Comparison of ENCODE assay signal across 18 cellular contexts in genomic region chr1:3196577-3197245, GRCh38.
DNase-seq lines count a peak whose midpoint lies in the region; ATAC-seq and TF ChIP-seq lines count a peak whose summit lies in the region.
"Had no signal": no experiment of that assay in that cellular context is flagged by ENCODE, and none has a peak within 500 bp of the region (broad histone marks: within the 10 kb centered on the region; RNA-seq: fewer than 3 reads in every experiment).

No MANE protein-coding gene starts in this region.

- in situ Hi-C loops in brain microvascular endothelial cell (cut with HindIII; ENCODE audit: low pct_ligation_motif_present, low sequenced_read_pairs) = no loop called here

- TF ChIP-seq EP300 in esophagus muscularis mucosa (IDR thresholded peaks at IDR 0.05) = no peak

- no peaks in the 10 kb centered on the region for H3K27me3 ChIP-seq in esophagus muscularis mucosa
- no peaks in the 10 kb centered on the region for H3K27me3 ChIP-seq in lower lobe of right lung (ENCODE audit: low read depth)
- H3K27me3 ChIP-seq in thoracic aorta (replicated peaks; ENCODE audit: insufficient read depth) = no peaks in the 10 kb centered on the region
- H3K27me3 ChIP-seq in brain microvascular endothelial cell (replicated peaks) = no peaks in the 10 kb centered on the region

- TF ChIP-seq CTCF in esophagus muscularis mucosa (IDR thresholded peaks at IDR 0.05) = no peak
- no peak for TF ChIP-seq CTCF in lower lobe of right lung (IDR thresholded peaks at IDR 0.05)
- no peak for TF ChIP-seq CTCF in thoracic aorta (IDR thresholded peaks at IDR 0.05)
- no peak for TF ChIP-seq CTCF in brain microvascular endothelial cell (IDR thresholded peaks at IDR 0.05; ENCODE audit: low read depth, low read length, missing control alignments)

- no peaks in the 10 kb centered on the region for H3K36me3 ChIP-seq in esophagus muscularis mucosa
- no peaks in the 10 kb centered on the region for H3K36me3 ChIP-seq in lower lobe of right lung
- no peaks in the 10 kb centered on the region for H3K36me3 ChIP-seq in thoracic aorta
- no peaks in the 10 kb centered on the region for H3K36me3 ChIP-seq in brain microvascular endothelial cell (replicated peaks)

- DNase-seq in UCSD-AML1 (lab: John Stamatoyannopoulos, UW; ENCODE audit: unreplicated experiment) = peak; percentile 61
- DNase-seq in esophagus muscularis mucosa (ENCODE audit: extremely low spot score) = no peak
- DNase-seq in lower lobe of right lung = no peak
- DNase-seq in thoracic aorta (ENCODE audit: low spot score) = no peak
- no peak for DNase-seq in cerebellum (ENCODE audit: low spot score)
- no peak for DNase-seq in GOT3 (lab: John Stamatoyannopoulos, UW)
- no peak for DNase-seq in brain microvascular endothelial cell
- DNase-seq: CD8-positive, alpha-beta T cell; HCEC 1CT; IMR-90; Karpas-422; MM.1S; NCI-H1092 treated with DMSO at 0.1 percent for 48 hours; NCI-H524; SHP77; SK-N-SH had no signal

- H3K4me1 ChIP-seq in esophagus muscularis mucosa = peaks cover 0 to 18% (median 3%) of the 10 kb centered on the region in 4 donors
- no peaks in the 10 kb centered on the region for H3K4me1 ChIP-seq in lower lobe of right lung
- peaks cover 52 to 90% of the 10 kb centered on the region in 2 donors for H3K4me1 ChIP-seq in thoracic aorta (ENCODE audit: control insufficient read depth in 1 of 2, low read depth in 2 of 2)

- TF ChIP-seq POLR2A in esophagus muscularis mucosa (IDR thresholded peaks at IDR 0.05; ENCODE audit: low read depth) = no peak

- peak in 1 of 2 donors; percentile 3 for ATAC-seq in lower lobe of right lung
- no peak for ATAC-seq in thoracic aorta (ENCODE audit: insufficient number of reproducible peaks, low FRiP score, low read depth)
- ATAC-seq in HG02571 (IDR thresholded peaks at IDR 0.05; ENCODE audit: unreplicated experiment) = no peak
- ATAC-seq: CD8-positive, alpha-beta T cell; Panc1 had no signal

- no peaks in the 10 kb centered on the region for H3K9me3 ChIP-seq in esophagus muscularis mucosa
- no peaks in the 10 kb centered on the region for H3K9me3 ChIP-seq in lower lobe of right lung
- no peaks in the 10 kb centered on the region for H3K9me3 ChIP-seq in thoracic aorta
- H3K9me3 ChIP-seq: SK-N-SH had no signal

- H3K4me3 ChIP-seq in esophagus muscularis mucosa = no peak overlapping the region
- H3K4me3 ChIP-seq in lower lobe of right lung = no peak overlapping the region
- H3K4me3 ChIP-seq in thoracic aorta = no peak overlapping the region
- no peak overlapping the region for H3K4me3 ChIP-seq in brain microvascular endothelial cell (ENCODE audit: low read depth, low read length)

- intact Hi-C loops in esophagus muscularis mucosa (cut with DNase I) = no loop called here
- intact Hi-C loops in lower lobe of right lung (cut with DNase I) = no loop called here

- WGBS in esophagus muscularis mucosa = 83% methylated on average over 17 of the region's 17 CpGs

- H3K27ac ChIP-seq in esophagus muscularis mucosa (replicated peaks in 1 of 4) (peak overlapping the region in 3 of 4 donors; percentile 23 to 51 (median 38)), lower lobe of right lung (peak overlapping the region; percentile 41), thoracic aorta (peak overlapping the region; percentile 97 to 100), brain microvascular endothelial cell (no peak overlapping the region)
